8 cellular contexts compared by ENCODE assay signal in genomic region chrX:78064698-78065601, GRCh38. TPM values are rescaled to one million over a fixed set of nuclear protein-coding genes. Genes with fewer than 3 reads are reported as not detected.
A peak's percentile ranks its signal among the peaks of the same experiment; 100 is the strongest.
DNase-seq lines count a peak whose midpoint lies in the region; ATAC-seq, FAIRE-seq and TF ChIP-seq lines count a peak whose summit lies in the region.
"Not testable (repeated sequence)": the region's sequence is repeated elsewhere in the genome, so short reads cannot be mapped to it uniquely, and the experiment has no call there.

No MANE protein-coding gene starts in this region.

- DNase-seq in DMS53 (lab: John Stamatoyannopoulos, UW) (peak; percentile 57), RPMI7951 (ENCODE audit: low read depth) (peak; percentile 87), amniotic epithelial cell (ENCODE audit: low read depth) (peak; percentile 41), fibroblast of villous mesenchyme (ENCODE audit: low read depth) (peak; percentile 79)
- not testable (repeated sequence) for DNase-seq in GM19239 (ENCODE audit: insufficient read length, low spot score); smooth muscle cell (lab: John Stamatoyannopoulos, UW; ENCODE audit: unreplicated experiment)

- not testable (repeated sequence) for H4K20me1 ChIP-seq in smooth muscle cell (ENCODE audit: low read depth)

- H3K27me3 ChIP-seq in smooth muscle cell (ENCODE audit: low read depth): not testable (repeated sequence)

- not testable (repeated sequence) for H3K79me2 ChIP-seq in smooth muscle cell (ENCODE audit: low read depth)

- 68% methylated on average over 6 of the region's 6 CpGs for WGBS in smooth muscle cell (ENCODE audit: low lambda C conversion rate)

- H3K4me3 ChIP-seq in fibroblast of villous mesenchyme (ENCODE audit: low read depth, low read length); smooth muscle cell: not testable (repeated sequence)

- H3K27ac ChIP-seq in smooth muscle cell (ENCODE audit: low read depth): peak overlapping the region; percentile 71

- TF ChIP-seq CTCF in fibroblast of villous mesenchyme (IDR thresholded peaks at IDR 0.05; ENCODE audit: insufficient read depth, low read depth, low read length); smooth muscle cell (IDR thresholded peaks at IDR 0.05; ENCODE audit: borderline replicate concordance, insufficient read depth, poor library complexity, severe bottlenecking): not testable (repeated sequence)

- ATAC-seq in HG02610 (IDR thresholded peaks at IDR 0.05; ENCODE audit: unreplicated experiment) (peak; percentile 86), HG03469 (IDR thresholded peaks at IDR 0.05; ENCODE audit: unreplicated experiment) (peak; percentile 94)

- H3K36me3 ChIP-seq in smooth muscle cell (ENCODE audit: low read depth): not testable (repeated sequence)

- not testable (repeated sequence) for H3K4me1 ChIP-seq in smooth muscle cell (ENCODE audit: low read depth)

- H3K9ac ChIP-seq in smooth muscle cell (ENCODE audit: low read depth): not testable (repeated sequence)

- H2AFZ ChIP-seq in smooth muscle cell (ENCODE audit: low read depth): not testable (repeated sequence)

- not testable (repeated sequence) for H3F3A ChIP-seq in smooth muscle cell (ENCODE audit: low read depth)

- not testable (repeated sequence) for H3K9me3 ChIP-seq in smooth muscle cell (replicated peaks; ENCODE audit: low read depth)

- not testable (repeated sequence) for H3K4me2 ChIP-seq in smooth muscle cell

- peak; percentile 100 for FAIRE-seq in GM19239 (lab: Jason Lieb, UNC)

RNA-seq across cellular contexts. Expression of gene PGK1, which starts 39.1 kb away (rescaled TPM):
- total RNA-seq in RPMI7951 (2014; rRNA removed; shearing (Covaris generic)): 1,280 and 1,342 TPM in 2 replicates
- total RNA-seq in fibroblast of villous mesenchyme (194 and 197 TPM in 2 replicates), smooth muscle cell (460 and 608 TPM in 2 replicates)
- polyA plus RNA-seq in smooth muscle cell: 735 and 807 TPM in 2 replicates
